ENCODE assay signal across 28 cellular contexts in the genomic region with DNA sequence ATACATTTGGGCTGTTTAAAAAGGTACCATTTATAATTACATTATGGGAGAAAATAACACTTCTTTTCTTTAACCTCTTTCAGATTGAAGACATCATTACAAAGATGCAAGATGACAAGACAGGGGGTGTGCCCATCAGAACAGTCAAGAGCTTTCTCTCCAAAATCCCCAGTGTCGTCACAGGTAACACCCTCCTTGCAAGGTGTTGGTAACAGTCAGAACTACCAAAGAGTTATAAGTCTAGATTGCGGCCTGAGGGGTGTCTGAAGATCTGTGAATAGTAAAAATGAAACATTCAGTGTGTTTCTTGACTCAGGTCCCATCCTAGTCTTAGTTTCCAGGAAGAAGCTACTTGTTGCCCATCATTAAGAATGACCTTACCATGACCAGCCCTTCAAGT.
"Had no signal": no experiment of that assay in that cellular context is flagged by ENCODE, and none has a peak within 500 bp of the region (broad histone marks: within the 10 kb centered on the region; RNA-seq: fewer than 3 reads in every experiment).

No MANE protein-coding gene starts in this region.

- H3K4me3 ChIP-seq: neural progenitor cell, ovary, psoas muscle, right lobe of liver, sigmoid colon, suprapubic skin, testis, tibial artery, transverse colon, upper lobe of right lung, uterus had no signal

- H3K27ac Mint-ChIP-seq: naive thymus-derived CD4-positive, alpha-beta T cell; nephron; neural progenitor cell; progenitor cell of endocrine pancreas; stimulated activated memory B cell treated with anti-CD40 and anti-IgM and Interleukin-4, amounts not matched to agents 10 μg/mL and 1 μg/mL and 100 μg/mL, for 72 hours; stimulated activated naive CD8-positive, alpha-beta T cell treated with anti-CD3 and anti-CD28 coated beads, Interleukin-15, amount 100 ng/mL, for 72 hours; type B pancreatic cell had no signal

- ATAC-seq: naive thymus-derived CD4-positive, alpha-beta T cell; psoas muscle; right cardiac atrium; right lobe of liver; stimulated activated memory B cell treated with anti-CD40 and anti-IgM and Interleukin-4, amounts not matched to agents 10 μg/mL and 1 μg/mL and 100 μg/mL, for 72 hours; stimulated activated naive CD8-positive, alpha-beta T cell treated with anti-CD3 and anti-CD28 coated beads, Interleukin-15, amount 100 ng/mL, for 72 hours; stimulated activated naive CD8-positive, alpha-beta T cell treated with anti-CD3 and anti-CD28 coated beads, Interleukin-15, Interleukin-2, amounts not matched to agents 100 U/mL and 50 U/mL, for 24 hours; upper lobe of right lung had no signal

- H3K27me3 ChIP-seq: neural progenitor cell, ovary, right lobe of liver, sigmoid colon, suprapubic skin, testis, tibial artery, transverse colon, upper lobe of right lung, uterus had no signal

- DNase-seq: naive thymus-derived CD4-positive, alpha-beta T cell; ovary; posterior cingulate gyrus; psoas muscle; right cardiac atrium; right lobe of liver; sigmoid colon; small intestine; stimulated activated CD4-positive, alpha-beta T cell treated with anti-CD3 and anti-CD28 coated beads, Interleukin-15, amount 100 ng/mL, for 24 hours; stimulated activated CD4-positive, alpha-beta T cell treated with anti-CD3 and anti-CD28 coated beads, Interleukin-2, amount 100 ng/mL, for 24 hours; stimulated activated CD4-positive, alpha-beta T cell treated with anti-CD3 and anti-CD28 coated beads, Interleukin-2, amount 100 ng/mL, for 48 hours; stimulated activated CD4-positive, alpha-beta T cell treated with anti-CD3 and anti-CD28 coated beads, Interleukin-4, amount 100 ng/mL, for 24 hours; stimulated activated naive CD4-positive, alpha-beta T cell; stimulated activated naive CD8-positive, alpha-beta T cell treated with anti-CD3 and anti-CD28 coated beads, Interleukin-15, amount 100 ng/mL, for 72 hours; stimulated activated naive CD8-positive, alpha-beta T cell treated with anti-CD3 and anti-CD28 coated beads, Interleukin-15, Interleukin-2, amounts not matched to agents 100 U/mL and 50 U/mL, for 24 hours; substantia nigra; testis; tibial artery; transverse colon; upper lobe of right lung; uterus had no signal

- H3K36me3 Mint-ChIP-seq: neural progenitor cell; stimulated activated memory B cell treated with anti-CD40 and anti-IgM and Interleukin-4, amounts not matched to agents 10 μg/mL and 1 μg/mL and 100 μg/mL, for 72 hours; type B pancreatic cell had no signal

- H3K27me3 Mint-ChIP-seq: progenitor cell of endocrine pancreas, type B pancreatic cell had no signal

- H3K9me3 ChIP-seq: ovary, psoas muscle, right lobe of liver, sigmoid colon, suprapubic skin, testis, tibial artery, transverse colon, upper lobe of right lung, uterus had no signal

- H3K4me1 Mint-ChIP-seq: naive thymus-derived CD4-positive, alpha-beta T cell; nephron; neural progenitor cell; stimulated activated naive CD8-positive, alpha-beta T cell treated with anti-CD3 and anti-CD28 coated beads, Interleukin-15, amount 100 ng/mL, for 72 hours had no signal

- H3K27ac ChIP-seq: neural progenitor cell, ovary, parathyroid adenoma, psoas muscle, right lobe of liver, sigmoid colon, suprapubic skin, testis, tibial artery, transverse colon, upper lobe of right lung, uterus had no signal

- FAIRE-seq: small intestine had no signal

- H3K4me1 ChIP-seq: neural progenitor cell, parathyroid adenoma, psoas muscle, right lobe of liver, sigmoid colon, suprapubic skin, testis, tibial artery, transverse colon, upper lobe of right lung, uterus had no signal

- H3K4me3 Mint-ChIP-seq: naive thymus-derived CD4-positive, alpha-beta T cell; nephron; neural progenitor cell; stimulated activated memory B cell treated with anti-CD40 and anti-IgM and Interleukin-4, amounts not matched to agents 10 μg/mL and 1 μg/mL and 100 μg/mL, for 72 hours; stimulated activated naive CD8-positive, alpha-beta T cell treated with anti-CD3 and anti-CD28 coated beads, Interleukin-15, amount 100 ng/mL, for 72 hours; type B pancreatic cell had no signal

- H3K36me3 ChIP-seq: neural progenitor cell, ovary, right lobe of liver, sigmoid colon, suprapubic skin, tibial artery, transverse colon, upper lobe of right lung, uterus had no signal

- H3K9me3 Mint-ChIP-seq: nephron; neural progenitor cell; stimulated activated memory B cell treated with anti-CD40 and anti-IgM and Interleukin-4, amounts not matched to agents 10 μg/mL and 1 μg/mL and 100 μg/mL, for 72 hours; type B pancreatic cell had no signal
